In genomic region chr7:30888783-30889182, GRCh38 we compare ENCODE assay signal across 9 cellular contexts. TPM values are rescaled to one million over a fixed set of nuclear protein-coding genes. Genes with fewer than 3 reads are reported as not detected.
DNase-seq lines count a peak whose midpoint lies in the region; ATAC-seq and TF ChIP-seq lines count a peak whose summit lies in the region.
"Had no signal": no experiment of that assay in that cellular context is flagged by ENCODE, and none has a peak within 500 bp of the region (broad histone marks: within the 10 kb centered on the region; RNA-seq: fewer than 3 reads in every experiment).

No MANE protein-coding gene starts in this region.

- H3K36me3 ChIP-seq in right atrium auricular region (no peaks in the 10 kb centered on the region), thoracic aorta (peaks cover 12% of the 10 kb centered on the region), vagina (no peaks in the 10 kb centered on the region)

- intact Hi-C loops in vagina (cut with DNase I): no loop called here

- peak; percentile 5 for DNase-seq in HS-27A (ENCODE audit: low read depth)
- DNase-seq in amniotic epithelial cell (ENCODE audit: low read depth): peak; percentile 87
- peak; percentile 79 for DNase-seq in right atrium auricular region (ENCODE audit: low spot score)
- peak; percentile 80 for DNase-seq in thoracic aorta (ENCODE audit: low spot score)
- no peak for DNase-seq in vagina (ENCODE audit: extremely low spot score in 2 of 2)
- DNase-seq in central memory CD4-positive, alpha-beta T cell: no peak
- DNase-seq: OCI-M1 had no signal

- TF ChIP-seq CTCF in right atrium auricular region (IDR thresholded peaks at IDR 0.05): peak in 1 of 2 donors; percentile 17
- TF ChIP-seq CTCF in thoracic aorta (IDR thresholded peaks at IDR 0.05): peak; percentile 8
- no peak for TF ChIP-seq CTCF in vagina (IDR thresholded peaks at IDR 0.05)

- TF ChIP-seq POLR2A in vagina (IDR thresholded peaks at IDR 0.05): no peak

- H3K27ac ChIP-seq in right atrium auricular region: no peak overlapping the region
- peak overlapping the region; percentile 65 to 75 for H3K27ac ChIP-seq in thoracic aorta
- no peak overlapping the region for H3K27ac ChIP-seq in vagina

- H3K4me3 ChIP-seq in right atrium auricular region: no peak overlapping the region
- H3K4me3 ChIP-seq in thoracic aorta: no peak overlapping the region
- H3K4me3 ChIP-seq in vagina: no peak overlapping the region

- H3K9me3 ChIP-seq in right atrium auricular region: no peaks in the 10 kb centered on the region
- H3K9me3 ChIP-seq in thoracic aorta: no peaks in the 10 kb centered on the region
- no peaks in the 10 kb centered on the region for H3K9me3 ChIP-seq in vagina

- H3K4me1 ChIP-seq in right atrium auricular region (peaks cover 0 to 52% of the 10 kb centered on the region in 2 donors), thoracic aorta (ENCODE audit: control insufficient read depth in 1 of 2, low read depth in 2 of 2) (peaks cover 24 to 51% of the 10 kb centered on the region in 2 donors), vagina (peaks cover 9% of the 10 kb centered on the region)

- H3K27me3 ChIP-seq in right atrium auricular region: no peaks in the 10 kb centered on the region
- H3K27me3 ChIP-seq in thoracic aorta (replicated peaks; ENCODE audit: insufficient read depth): no peaks in the 10 kb centered on the region
- no peaks in the 10 kb centered on the region for H3K27me3 ChIP-seq in vagina

- ATAC-seq in thoracic aorta (ENCODE audit: insufficient number of reproducible peaks, low FRiP score, low read depth) (peak; percentile 90), HG03457 (IDR thresholded peaks at IDR 0.05; ENCODE audit: unreplicated experiment) (no peak), HG03571 (IDR thresholded peaks at IDR 0.05; ENCODE audit: unreplicated experiment) (no peak)

RNA-seq across cellular contexts. Expression of gene AQP1, which starts 22.9 kb away (rescaled TPM):
- total RNA-seq in right atrium auricular region: 100 to 1,000 TPM; 353 to 517 TPM
- total RNA-seq in thoracic aorta: 1,000 to 10,000 TPM; 1,262 to 1,768 TPM
- total RNA-seq in vagina: 243 TPM

Comparison
In these comparisons a context has a peak if more than half of its experiments do, and no peak if none do; other contexts are left out.
1. DNase-seq: peak in HS-27A (single experiment), amniotic epithelial cell (single experiment), right atrium auricular region (single experiment) and thoracic aorta (single experiment); none in vagina (0 of 2) and central memory CD4-positive, alpha-beta T cell (single experiment).
2. H3K27ac ChIP-seq: peak in thoracic aorta (2 of 2); none in right atrium auricular region (0 of 2) and vagina (single experiment).